In genomic region chr16:68792465-68793324, GRCh38 we compare ENCODE assay signal across 11 cellular contexts. TPM values are rescaled to one million over a fixed set of nuclear protein-coding genes. Genes with fewer than 3 reads are reported as not detected.
A peak's percentile ranks its signal among the peaks of the same experiment; 100 is the strongest.
DNase-seq lines count a peak whose midpoint lies in the region; ATAC-seq and TF ChIP-seq lines count a peak whose summit lies in the region.
"Had no signal": no experiment of that assay in that cellular context is flagged by ENCODE, and none has a peak within 500 bp of the region (broad histone marks: within the 10 kb centered on the region; RNA-seq: fewer than 3 reads in every experiment).

No MANE protein-coding gene starts in this region.

- peaks cover 7% of the 10 kb centered on the region for H3K27me3 Mint-ChIP-seq in GM23338 (ENCODE audit: insufficient read depth, low read depth, poor library complexity)
- H3K27me3 Mint-ChIP-seq in CD4-positive, alpha-beta T cell: no peaks in the 10 kb centered on the region

- no peaks in the 10 kb centered on the region; the same call in 2 of the 3 replicates for H3K9me3 Mint-ChIP-seq in GM23338
- no peaks in the 10 kb centered on the region for H3K9me3 Mint-ChIP-seq in CD4-positive, alpha-beta T cell
- H3K9me3 Mint-ChIP-seq: activated CD4-positive, alpha-beta memory T cell treated with anti-CD3 and anti-CD28 coated beads, Interleukin-2, amount 10 ng/mL, durations not matched to agents 7 days and 5 days had no signal

- peak overlapping the region; percentile 40 for H3K4me2 ChIP-seq in GM23338
- peak overlapping the region; percentile 55 for H3K4me2 ChIP-seq in PC-3 (ENCODE audit: low read length)
- peak overlapping the region; percentile 46 for H3K4me2 ChIP-seq in osteoblast (ENCODE audit: insufficient read depth, low read length)

- H3K36me3 Mint-ChIP-seq in GM23338 (ENCODE audit: low read depth): peaks cover 19% of the 10 kb centered on the region; the same call in 2 of the 3 replicates
- H3K36me3 Mint-ChIP-seq in CD4-positive, alpha-beta T cell (ENCODE audit: low read depth): no peaks in the 10 kb centered on the region

- no peak overlapping the region for H2AFZ ChIP-seq in GM23338
- no peak overlapping the region for H2AFZ ChIP-seq in PC-3 (ENCODE audit: low read length)
- H2AFZ ChIP-seq in osteoblast (ENCODE audit: low read length): no peak overlapping the region

- H3K27ac ChIP-seq in GM23338 (ENCODE audit: low read depth): peak overlapping the region; percentile 90
- H3K27ac ChIP-seq in PC-3 (ENCODE audit: low read length): peak overlapping the region; percentile 63
- peak overlapping the region; percentile 65 for H3K27ac ChIP-seq in osteoblast (ENCODE audit: low read depth, low read length)
- no peak overlapping the region for H3K27ac ChIP-seq in CD4-positive, alpha-beta T cell (ENCODE audit: low read depth, low read length)

- peaks cover 50% of the 10 kb centered on the region for H3K4me1 Mint-ChIP-seq in GM23338
- H3K4me1 Mint-ChIP-seq in CD4-positive, alpha-beta T cell (ENCODE audit: low read depth): no peaks in the 10 kb centered on the region
- H3K4me1 Mint-ChIP-seq: activated CD4-positive, alpha-beta memory T cell treated with anti-CD3 and anti-CD28 coated beads, Interleukin-2, amount 10 ng/mL, durations not matched to agents 7 days and 5 days had no signal

- H3K79me2 ChIP-seq in GM23338 (replicated peaks; ENCODE audit: insufficient read depth) (peaks cover 47% of the 10 kb centered on the region), PC-3 (ENCODE audit: low read length) (peaks cover 60% of the 10 kb centered on the region), osteoblast (ENCODE audit: insufficient read depth, low read length) (no peaks in the 10 kb centered on the region)

- H3K9me3 ChIP-seq in PC-3 (ENCODE audit: low read length) (no peaks in the 10 kb centered on the region), osteoblast (ENCODE audit: low read depth, low read length) (no peaks in the 10 kb centered on the region)
- no peaks in the 10 kb centered on the region for H3K9me3 ChIP-seq in CD4-positive, alpha-beta T cell (ENCODE audit: control insufficient read depth, low read length)

- no peak for TF ChIP-seq POLR2A in erythroblast (IDR thresholded peaks at IDR 0.05; ENCODE audit: low read length)

- no TSS peak for BruUV-seq in PC-3 (replicated peaks; lab: Mats Ljungman, UMichigan)

- no peaks in the 10 kb centered on the region for H4K20me1 ChIP-seq in GM23338 (replicated peaks; ENCODE audit: insufficient read depth)
- no peaks in the 10 kb centered on the region for H4K20me1 ChIP-seq in PC-3 (ENCODE audit: low read length)
- no peaks in the 10 kb centered on the region for H4K20me1 ChIP-seq in osteoblast (ENCODE audit: insufficient read depth, low read length)

- no peak overlapping the region for H3K9ac ChIP-seq in PC-3 (ENCODE audit: low read length)

- H3K27ac Mint-ChIP-seq in GM23338: peak overlapping the region; percentile 67
- H3K27ac Mint-ChIP-seq in CD4-positive, alpha-beta T cell: no peak overlapping the region
- H3K27ac Mint-ChIP-seq: activated CD4-positive, alpha-beta memory T cell treated with anti-CD3 and anti-CD28 coated beads, Interleukin-2, amount 10 ng/mL, durations not matched to agents 7 days and 5 days had no signal

- POLR2A ChIA-PET in PC-3 (lab: Charles Lee; ENCODE audit: unreplicated experiment): no interaction called here
- POLR2A ChIA-PET in CD4-positive, alpha-beta T cell (lab: Charles Lee): no interaction called here

- DNase-seq in GM23338 (ENCODE audit: low spot score) (peak; percentile 17), PC-3 (peak; percentile 72), erythroblast (lab: John Stamatoyannopoulos, UW) (peak; percentile 42 to 55), osteoblast (ENCODE audit: insufficient read length, low spot score, missing footprints) (no peak), NCI-H510A (lab: John Stamatoyannopoulos, UW) (no peak), ecto neural progenitor cell (ENCODE audit: low spot score) (no peak)
- DNase-seq in CD4-positive, alpha-beta T cell: no peak
- DNase-seq: activated CD4-positive, alpha-beta memory T cell treated with anti-CD3 and anti-CD28 coated beads, Interleukin-2, amount 10 ng/mL, durations not matched to agents 7 days and 5 days; aorta had no signal

- ATAC-seq in GM23338 (no peak), PC-3 (peak; percentile 50), GM19324 (IDR thresholded peaks at IDR 0.05; ENCODE audit: low FRiP score, unreplicated experiment) (no peak)
- no peak for ATAC-seq in CD4-positive, alpha-beta T cell (ENCODE audit: poor library complexity)

- H3F3A ChIP-seq in GM23338 (replicated peaks; ENCODE audit: low read depth) (peaks cover 27% of the 10 kb centered on the region), PC-3 (ENCODE audit: low read length, unreplicated experiment) (no peaks in the 10 kb centered on the region)

- intact Hi-C loops in PC-3 (cut with micrococcal nuclease): no loop called here
- intact Hi-C loops in CD4-positive, alpha-beta T cell (cut with DNase I, micrococcal nuclease): no loop called here

- no peak overlapping the region; the same call in 2 of the 3 replicates for H3K4me3 Mint-ChIP-seq in GM23338
- H3K4me3 Mint-ChIP-seq in CD4-positive, alpha-beta T cell: no peak overlapping the region
- H3K4me3 Mint-ChIP-seq: activated CD4-positive, alpha-beta memory T cell treated with anti-CD3 and anti-CD28 coated beads, Interleukin-2, amount 10 ng/mL, durations not matched to agents 7 days and 5 days had no signal

- CTCF ChIA-PET in PC-3 (lab: Charles Lee): interaction anchor here (0.6 kb wide), 1 partner anchor 1882 kb away, joined by 3 read pairs; no protein-coding TSS in a partner anchor
- CTCF ChIA-PET in CD4-positive, alpha-beta T cell (lab: Charles Lee): no interaction called here

- TF ChIP-seq CTCF in GM23338 (conservative IDR thresholded peaks at IDR 0.05; ENCODE audit: low read depth in 2 of 2) (no peak), PC-3 (conservative IDR thresholded peaks at IDR 0.05; ENCODE audit: low read depth, low read length) (no peak), osteoblast (IDR thresholded peaks at IDR 0.05; ENCODE audit: extremely low read depth, low read depth, low read length) (no peak)
- TF ChIP-seq CTCF in CD4-positive, alpha-beta T cell (IDR thresholded peaks at IDR 0.05): no peak

- H3K9me2 ChIP-seq in GM23338 (ENCODE audit: insufficient read depth): no peaks in the 10 kb centered on the region
- no peaks in the 10 kb centered on the region for H3K9me2 ChIP-seq in PC-3 (replicated peaks; ENCODE audit: low read length)

- H3K4me3 ChIP-seq in GM23338: no peak overlapping the region
- no peak overlapping the region for H3K4me3 ChIP-seq in PC-3 (ENCODE audit: low read length)
- no peak overlapping the region for H3K4me3 ChIP-seq in osteoblast (ENCODE audit: insufficient read depth, low read length)

- H3K4me1 ChIP-seq in GM23338 (ENCODE audit: insufficient read depth) (peaks cover 38% of the 10 kb centered on the region), PC-3 (ENCODE audit: insufficient read depth, low read length) (peaks cover 41% of the 10 kb centered on the region), osteoblast (ENCODE audit: insufficient read depth, low read length) (peaks cover 32% of the 10 kb centered on the region)

- H3K27me3 ChIP-seq in GM23338 (ENCODE audit: insufficient read depth) (no peaks in the 10 kb centered on the region), PC-3 (ENCODE audit: low read length) (no peaks in the 10 kb centered on the region), osteoblast (ENCODE audit: insufficient read depth, low read length) (no peaks in the 10 kb centered on the region)
- H3K27me3 ChIP-seq in CD4-positive, alpha-beta T cell (ENCODE audit: control insufficient read depth, insufficient read depth, low read length): no peaks in the 10 kb centered on the region

- no peaks in the 10 kb centered on the region for H3K36me3 ChIP-seq in GM23338 (ENCODE audit: insufficient read depth)
- H3K36me3 ChIP-seq in PC-3 (ENCODE audit: low read depth, low read length): no peaks in the 10 kb centered on the region; the same call in 1 of the 2 replicates
- no peaks in the 10 kb centered on the region for H3K36me3 ChIP-seq in osteoblast (ENCODE audit: insufficient read depth, low read length)

TF ChIP-seq in GM23338, 12 proteins besides CTCF, POLR2A, EP300 and RAD21 (continues in another document):
- no peak for TF ChIP-seq JUNB (IDR thresholded peaks at IDR 0.05; ENCODE audit: unreplicated experiment)
- no peak for TF ChIP-seq NANOG (IDR thresholded peaks at IDR 0.05; ENCODE audit: borderline replicate concordance)
- no peak for TF ChIP-seq STAT1 (IDR thresholded peaks at IDR 0.05; ENCODE audit: unreplicated experiment)
- TF ChIP-seq EZH2phosphoT487 (IDR thresholded peaks at IDR 0.05; ENCODE audit: unreplicated experiment): no peak
- TF ChIP-seq CREB1 (CRISPR knock-in tag; IDR thresholded peaks at IDR 0.05; ENCODE audit: low read depth): no peak

RNA-seq across cellular contexts. Expression of gene TANGO6, which starts 50.6 kb away (rescaled TPM):
- total RNA-seq in GM23338 (2014; rRNA removed; shearing (Covaris generic)): 18.8 and 23.2 TPM in 2 replicates
- polyA plus RNA-seq in GM23338 (2016; fragmentation: Nextera tagmentation; extraction: Ambion mirVana): 5.5 and 7.2 TPM in 2 replicates
- total RNA-seq in PC-3 (2014; rRNA removed): 9.4 and 17.7 TPM in 2 replicates
- 38.0 and 47.4 TPM in 2 replicates for total RNA-seq in osteoblast
- total RNA-seq in CD4-positive, alpha-beta T cell: 10 to 100 TPM; 17.1 to 18.1 TPM

RNA-seq across cellular contexts. Expression of gene CDH1, which starts 55.6 kb away (rescaled TPM):
- 142 TPM in 2 replicates for total RNA-seq in GM23338 (2014; rRNA removed; shearing (Covaris generic))
- 58.1 and 64.1 TPM in 2 replicates for polyA plus RNA-seq in GM23338 (2016; fragmentation: Nextera tagmentation; extraction: Ambion mirVana)
- total RNA-seq in PC-3 (2014; rRNA removed): 100 and 124 TPM in 2 replicates
- total RNA-seq in osteoblast: 0.59 and 1.1 TPM in 2 replicates
- under 1 TPM; 0.31 to 0.49 TPM for total RNA-seq in CD4-positive, alpha-beta T cell
- total RNA-seq: posterior vena cava had no signal

Comparison
In these comparisons a context has a peak if more than half of its experiments do, and no peak if none do; other contexts are left out.
1. DNase-seq: peak in GM23338 (single experiment), PC-3 (single experiment) and erythroblast (2 of 2); none in osteoblast (single experiment), CD4-positive, alpha-beta T cell (0 of 10), NCI-H510A (single experiment) and ecto neural progenitor cell (single experiment).
2. RNA of gene CDH1, which starts 55.6 kb away (total RNA-seq): 142 TPM in GM23338 and 100 to 124 TPM in PC-3; 0.59 to 1.1 TPM in osteoblast and 0.31 to 0.49 TPM in CD4-positive, alpha-beta T cell; every median in the first group is over 10 times any median in the second.
3. Peak in every context shown above with its lines, with median percentiles within 50 percentile points of each other: H3K4me2 ChIP-seq.